12 cellular contexts compared by ENCODE assay signal in the genomic region with DNA sequence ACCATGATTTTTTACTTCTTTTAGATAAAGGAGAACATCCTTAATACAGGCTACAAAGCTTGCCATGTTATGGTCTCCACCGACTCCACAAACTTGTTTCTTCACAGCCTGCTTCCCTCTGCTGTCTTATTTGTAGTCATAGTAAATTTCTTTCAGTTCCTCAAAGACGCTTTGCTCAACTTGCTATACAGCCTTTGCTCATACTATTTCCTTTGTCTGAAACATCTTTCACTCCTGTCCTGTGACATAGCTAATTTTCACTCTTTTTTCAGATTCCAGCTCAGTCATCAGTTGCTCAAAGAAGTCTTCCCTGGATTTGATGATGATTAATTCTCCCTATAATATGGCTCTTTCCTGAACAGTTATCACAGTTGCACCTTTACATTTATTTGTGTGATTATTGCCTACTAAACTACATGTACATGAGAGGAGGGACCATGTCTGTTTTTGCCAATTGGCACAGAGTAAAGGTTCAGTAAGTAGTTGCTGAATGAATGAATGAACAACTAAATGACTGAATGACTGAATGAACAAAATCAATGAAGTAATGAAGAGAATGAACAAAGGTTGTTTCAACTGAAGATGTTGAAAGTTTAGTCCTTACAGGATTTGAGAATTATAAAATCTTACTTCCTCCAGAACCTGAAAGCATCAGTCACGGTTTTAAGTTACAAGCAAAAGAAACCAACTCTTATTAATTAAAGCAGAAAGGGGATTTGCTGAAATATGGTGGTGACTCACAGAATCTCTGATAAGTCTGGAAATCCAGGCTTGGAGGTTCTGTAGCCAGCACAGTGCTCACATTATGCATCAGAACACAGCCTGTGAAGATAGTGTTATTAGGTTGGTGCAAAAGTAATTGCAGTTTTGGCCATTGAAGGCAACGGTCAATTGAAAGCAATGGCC.
DNase-seq lines count a peak whose midpoint lies in the region; ATAC-seq and TF ChIP-seq lines count a peak whose summit lies in the region.
"Had no signal": no experiment of that assay in that cellular context is flagged by ENCODE, and none has a peak within 500 bp of the region (broad histone marks: within the 10 kb centered on the region; RNA-seq: fewer than 3 reads in every experiment).

No MANE protein-coding gene starts in this region.

- no peak for TF ChIP-seq POLR2A in GM18505 (IDR thresholded peaks at IDR 0.05; ENCODE audit: borderline replicate concordance, extremely low read depth, insufficient read depth, insufficient read length)

- DNase-seq in astrocyte of the hippocampus (ENCODE audit: low read depth, low spot score) (peak; percentile 36), GF-D8 (lab: John Stamatoyannopoulos, UW) (no peak), posterior cingulate gyrus (no peak), sciatic nerve (ENCODE audit: low spot score) (no peak)
- DNase-seq in central memory CD4-positive, alpha-beta T cell: no peak
- DNase-seq: adrenal gland; NCI-H2081; stimulated activated CD4-positive, alpha-beta T cell treated with anti-CD3 and anti-CD28 coated beads, Interleukin-1b, Interleukin-23, amount 100 ng/mL, for 48 hours; uterus had no signal

- ATAC-seq in GM18505 (IDR thresholded peaks at IDR 0.05; ENCODE audit: unreplicated experiment) (peak; percentile 91), GM21529 (IDR thresholded peaks at IDR 0.05; ENCODE audit: unreplicated experiment) (peak; percentile 96), HG03280 (IDR thresholded peaks at IDR 0.05; ENCODE audit: unreplicated experiment) (peak; percentile 89), sciatic nerve (no peak)

- intact Hi-C loops in posterior cingulate gyrus (cut with DNase I): no loop called here
- intact Hi-C loops in sciatic nerve (cut with DNase I): no loop called here
